ENCODE assay signal across 8 cellular contexts in the genomic region with DNA sequence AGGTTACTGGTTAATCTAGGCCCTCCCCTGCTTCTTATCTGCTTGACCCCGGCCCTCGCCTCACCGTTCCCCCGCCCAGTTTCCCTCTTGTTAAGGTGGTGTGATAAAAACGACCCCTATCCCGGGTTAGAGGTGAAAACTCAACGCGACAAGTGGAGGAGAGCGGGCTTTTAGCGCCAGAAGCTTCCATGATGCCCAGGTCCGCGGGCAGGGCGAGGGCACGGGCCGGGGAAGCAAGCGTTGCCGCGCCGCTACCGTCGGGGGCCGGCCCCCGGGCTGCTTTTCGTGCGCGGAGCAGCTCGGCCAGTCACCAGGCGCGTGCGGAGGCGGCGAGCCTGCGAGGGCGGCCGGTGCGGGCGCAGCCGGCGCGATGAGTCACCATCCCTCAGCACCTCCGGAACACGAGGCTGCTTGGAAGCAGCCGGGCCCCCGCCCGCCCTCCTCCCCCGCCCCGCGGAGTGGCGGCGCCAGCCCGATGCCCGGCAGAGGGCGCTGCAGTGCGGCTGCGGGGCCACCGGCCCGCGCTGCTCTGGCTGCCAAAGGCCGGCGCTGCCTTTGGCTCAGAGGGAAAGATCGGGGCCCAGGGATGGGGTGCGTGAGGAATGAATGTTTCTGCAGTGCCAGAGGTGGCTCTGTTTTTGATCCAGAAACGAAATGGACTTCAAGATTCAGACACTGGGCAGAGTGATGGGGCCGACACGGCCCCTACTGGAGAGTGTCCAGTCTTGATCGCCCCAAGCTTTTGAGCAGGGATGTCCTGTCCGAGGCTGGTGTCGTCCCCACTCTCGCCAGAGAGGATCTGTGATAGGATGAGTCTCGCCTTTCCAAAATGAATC.
DNase-seq lines count a peak whose midpoint lies in the region; ATAC-seq, FAIRE-seq and TF ChIP-seq lines count a peak whose summit lies in the region.

No MANE protein-coding gene starts in this region.

- TF ChIP-seq CTCF in CD4-positive, alpha-beta T cell (IDR thresholded peaks at IDR 0.05) = peak; percentile 65
- TF ChIP-seq CTCF in omental fat pad (IDR thresholded peaks at IDR 0.05) = peak in 1 of 3 donors; percentile 42

- peak overlapping the region; percentile 61 for H3K9ac ChIP-seq in HUES6 (ENCODE audit: low read length)

- CTCF ChIA-PET in CD4-positive, alpha-beta T cell (lab: Charles Lee) = interaction anchor here (0.6 to 3.2 kb wide), 11 partner anchors 11 to 227 kb away, joined by 3 to 18 read pairs (median 3); a partner anchor contains a TSS

- peak; percentile 60 to 82 (median 74) for DNase-seq in CD4-positive, alpha-beta T cell
- peak; percentile 86 for DNase-seq in SJCRH30
- DNase-seq in activated naive CD4-positive, alpha-beta T cell (lab: John Stamatoyannopoulos, UW) = peak; percentile 28 to 79 (median 52)
- DNase-seq in frontal cortex (ENCODE audit: low spot score in 2 of 2) = peak; percentile 82 to 84
- DNase-seq in omental fat pad (ENCODE audit: low spot score) = peak; percentile 48
- DNase-seq in superior temporal gyrus (ENCODE audit: extremely low spot score) = peak; percentile 65

- no peak for FAIRE-seq in frontal cortex (lab: Jason Lieb, UNC)

- no peak overlapping the region for H3K4me3 Mint-ChIP-seq in CD4-positive, alpha-beta T cell

- no peaks in the 10 kb centered on the region for H3K9me3 ChIP-seq in CD4-positive, alpha-beta T cell (ENCODE audit: control insufficient read depth, low read length)
- peaks cover 3% of the 10 kb centered on the region; the same call in 1 of the 2 replicates for H3K9me3 ChIP-seq in HUES6 (ENCODE audit: control insufficient read depth, insufficient read depth, low read depth, low read length)
- H3K9me3 ChIP-seq in SJCRH30 (replicated peaks) = no peaks in the 10 kb centered on the region

- H3K4me3 ChIP-seq in HUES6 (ENCODE audit: low read depth, low read length) (peak overlapping the region; percentile 46), SJCRH30 (peak overlapping the region; percentile 43)

- no peaks in the 10 kb centered on the region for H3K27me3 ChIP-seq in CD4-positive, alpha-beta T cell (ENCODE audit: control insufficient read depth, insufficient read depth, low read length)
- peaks cover 18% of the 10 kb centered on the region for H3K27me3 ChIP-seq in HUES6 (ENCODE audit: control insufficient read depth, insufficient read depth, low read length)
- H3K27me3 ChIP-seq in SJCRH30 = 0 out of 2 replicates have a peak, but pooled peaks cover 4% of the 10 kb centered on the region

- H3K9me3 Mint-ChIP-seq in CD4-positive, alpha-beta T cell = no peaks in the 10 kb centered on the region

- peaks cover 15% of the 10 kb centered on the region for H3K27me3 Mint-ChIP-seq in CD4-positive, alpha-beta T cell

- no peaks in the 10 kb centered on the region for H3K36me3 Mint-ChIP-seq in CD4-positive, alpha-beta T cell (ENCODE audit: low read depth)

- peak; percentile 97 for ATAC-seq in CD4-positive, alpha-beta T cell (ENCODE audit: poor library complexity)
- ATAC-seq in GM19455 (IDR thresholded peaks at IDR 0.05; ENCODE audit: unreplicated experiment) (peak; percentile 60), omental fat pad (ENCODE audit: low FRiP score) (peak; percentile 89)

- H3K27ac ChIP-seq in CD4-positive, alpha-beta T cell (ENCODE audit: low read depth, low read length) = no peak overlapping the region
- H3K27ac ChIP-seq in HUES6 (ENCODE audit: low read depth, low read length) (peak overlapping the region; percentile 47; the same call in 1 of the 2 replicates), SJCRH30 (no peak overlapping the region)

- H3K27ac Mint-ChIP-seq in CD4-positive, alpha-beta T cell = no peak overlapping the region

- peaks cover 12% of the 10 kb centered on the region for H3K4me1 Mint-ChIP-seq in CD4-positive, alpha-beta T cell (ENCODE audit: low read depth)

- H3K36me3 ChIP-seq in HUES6 (ENCODE audit: control insufficient read depth, insufficient read depth, low read length) = no peaks in the 10 kb centered on the region
- H3K36me3 ChIP-seq in SJCRH30 = no peaks in the 10 kb centered on the region

- POLR2A ChIA-PET in CD4-positive, alpha-beta T cell (lab: Charles Lee) = interaction anchor here (1.0 to 1.8 kb wide), 5 partner anchors 103 to 163 kb away, joined by 3 to 6 read pairs (median 3); a partner anchor contains a TSS

- H3K4me1 ChIP-seq in HUES6 (ENCODE audit: control insufficient read depth, insufficient read depth, low read length) = peaks cover 17% of the 10 kb centered on the region
- H3K4me1 ChIP-seq in SJCRH30 = peaks cover 5% of the 10 kb centered on the region

- intact Hi-C loops in CD4-positive, alpha-beta T cell (cut with DNase I, micrococcal nuclease) = loop anchor here (1.0 to 10.0 kb wide), 2 partner anchors 108 to 256 kb away; a partner anchor contains a TSS
